28 cellular contexts compared by ENCODE assay signal in genomic region chr3:47265008-47265407, GRCh38. TPM values are rescaled to one million over a fixed set of nuclear protein-coding genes. Genes with fewer than 3 reads are reported as not detected.
"Had no signal": no experiment of that assay in that cellular context is flagged by ENCODE, and none has a peak within 500 bp of the region (broad histone marks: within the 10 kb centered on the region; RNA-seq: fewer than 3 reads in every experiment).

No MANE protein-coding gene starts in this region.

- DNase-seq: activated CD4-positive, alpha-beta memory T cell treated with anti-CD3 and anti-CD28 coated beads, Interleukin-2, amount 10 ng/mL, durations not matched to agents 7 days and 5 days; activated CD4-positive, alpha-beta T cell treated with anti-CD3 and anti-CD28 coated beads for 1 hour; activated CD4-positive, alpha-beta T cell treated with anti-CD3 and anti-CD28 coated beads for 48 hours; activated CD8-positive, alpha-beta memory T cell treated with anti-CD3 and anti-CD28 coated beads for 24 hours; activated CD8-positive, alpha-beta memory T cell treated with anti-CD3 and anti-CD28 coated beads, Interleukin-2, amount 10 ng/mL, durations not matched to agents 7 days and 5 days; activated CD8-positive, alpha-beta memory T cell treated with anti-CD3 and anti-CD28 coated beads, Interleukin-2, amount 50 U/mL, for 48 hours; activated gamma-delta T cell; activated naive CD4-positive, alpha-beta T cell treated with Interleukin-2 at 50 U/mL for 16 hours; activated naive CD8-positive, alpha-beta T cell treated with anti-CD3 and anti-CD28 coated beads, Interleukin-2, amount 10 ng/mL, durations not matched to agents 7 days and 5 days; activated T-cell treated with anti-CD3 and anti-CD28 coated beads, Interleukin-2, amount 50 U/mL, for 48 hours; amygdala; Karpas-422; KBM-7; NCI-H1105; NCI-H1417 treated with DMSO at 0.1 percent for 48 hours; NCI-H187 treated with DMSO at 0.1 percent for 48 hours; NCI-H2081; NCI-H345; NCI-H524 treated with DMSO at 0.1 percent for 48 hours; PC-3; Peyer's patch; RPMI8226; SHP77 treated with DMSO at 0.1 percent for 48 hours; SK-N-SH had no signal

- H3K9ac ChIP-seq: SK-N-SH had no signal

- H3K4me1 ChIP-seq: Peyer's patch had no signal

- H3K4me3 ChIP-seq: ascending aorta, cardiac muscle cell, Peyer's patch, SJSA1 had no signal

- H3K27me3 ChIP-seq: ascending aorta, cardiac muscle cell, Peyer's patch, SJSA1 had no signal

- H3K9me3 ChIP-seq: ascending aorta, Peyer's patch, SJSA1, SK-N-SH had no signal

- ATAC-seq: activated CD8-positive, alpha-beta memory T cell treated with anti-CD3 and anti-CD28 coated beads, Interleukin-2, amount 10 ng/mL, durations not matched to agents 7 days and 5 days; PC-3; WTC11 had no signal

- H3K36me3 ChIP-seq: ascending aorta, cardiac muscle cell, Peyer's patch, SJSA1 had no signal

- H3K4me2 ChIP-seq: SK-N-SH had no signal

- H3K27ac ChIP-seq: ascending aorta, cardiac muscle cell, Peyer's patch, SJSA1 had no signal

RNA-seq across cellular contexts. Expression of gene KIF9, which starts 17.6 kb away (rescaled TPM):
- total RNA-seq: ascending aorta had no signal
